9 cellular contexts compared by ENCODE assay signal in genomic region chr14:50342211-50343080, GRCh38. TPM values are rescaled to one million over a fixed set of nuclear protein-coding genes. Genes with fewer than 3 reads are reported as not detected.
DNase-seq lines count a peak whose midpoint lies in the region; ATAC-seq and TF ChIP-seq lines count a peak whose summit lies in the region.
"Had no signal": no experiment of that assay in that cellular context is flagged by ENCODE, and none has a peak within 500 bp of the region (broad histone marks: within the 10 kb centered on the region; RNA-seq: fewer than 3 reads in every experiment).

No MANE protein-coding gene starts in this region.

- peak; percentile 49 for ATAC-seq in GM19328 (IDR thresholded peaks at IDR 0.05; ENCODE audit: unreplicated experiment)
- peak; percentile 84 for ATAC-seq in upper lobe of right lung
- no peak for ATAC-seq in GM18498 (IDR thresholded peaks at IDR 0.05; ENCODE audit: unreplicated experiment)

- no peak for TF ChIP-seq POLR2A in esophagus muscularis mucosa (IDR thresholded peaks at IDR 0.05; ENCODE audit: low read depth)

- H3K27ac ChIP-seq in esophagus muscularis mucosa (replicated peaks in 1 of 4) (peak overlapping the region; percentile 64 to 74 (median 70)), upper lobe of right lung (peak overlapping the region; percentile 55)

- TF ChIP-seq EP300 in esophagus muscularis mucosa (IDR thresholded peaks at IDR 0.05): no peak

- WGBS in esophagus muscularis mucosa: 4% methylated on average over 8 of the region's 8 CpGs

- H3K4me3 ChIP-seq in esophagus muscularis mucosa (peak overlapping the region; percentile 22 to 47 (median 43)), mucosa of stomach (ENCODE audit: low read length) (no peak overlapping the region), upper lobe of right lung (peak overlapping the region; percentile 35)
- H3K4me3 ChIP-seq: HAP-1 had no signal

- H3K9me3 ChIP-seq in esophagus muscularis mucosa: no peaks in the 10 kb centered on the region
- no peaks in the 10 kb centered on the region for H3K9me3 ChIP-seq in mucosa of stomach (ENCODE audit: control insufficient read depth, low read length)
- H3K9me3 ChIP-seq in upper lobe of right lung: no peaks in the 10 kb centered on the region
- H3K9me3 ChIP-seq: HAP-1 had no signal

- H3K4me1 ChIP-seq in esophagus muscularis mucosa (peaks cover 21 to 52% (median 51%) of the 10 kb centered on the region in 4 donors), mucosa of stomach (ENCODE audit: control insufficient read depth, insufficient read depth, low read length) (peaks cover 24% of the 10 kb centered on the region), upper lobe of right lung (peaks cover 10% of the 10 kb centered on the region)
- H3K4me1 ChIP-seq: HAP-1 had no signal

- TF ChIP-seq CTCF in esophagus muscularis mucosa (IDR thresholded peaks at IDR 0.05): peak; percentile 21 to 47 (median 43)
- peak; percentile 40 for TF ChIP-seq CTCF in upper lobe of right lung (IDR thresholded peaks at IDR 0.05)

- DNase-seq in AG20443 (ENCODE audit: low spot score) (peak; percentile 87), NCI-H2029 (lab: John Stamatoyannopoulos, UW) (peak; percentile 55), esophagus muscularis mucosa (ENCODE audit: extremely low spot score) (peak; percentile 90), upper lobe of right lung (no peak)
- DNase-seq in activated CD4-positive, alpha-beta T cell treated with anti-CD3 and anti-CD28 coated beads, Interleukin-2, amount 50 U/mL, for 1 hour: peak; percentile 22

- H3K9ac ChIP-seq in mucosa of stomach (ENCODE audit: low read length): peak overlapping the region; percentile 6

- H3K36me3 ChIP-seq in esophagus muscularis mucosa (peaks cover 0 to 11% (median 3%) of the 10 kb centered on the region in 4 donors), mucosa of stomach (ENCODE audit: control insufficient read depth, insufficient read depth, low read length) (no peaks in the 10 kb centered on the region), upper lobe of right lung (peaks cover 8% of the 10 kb centered on the region)
- H3K36me3 ChIP-seq: HAP-1 had no signal

- intact Hi-C loops in esophagus muscularis mucosa (cut with DNase I): loop anchor here (10.0 kb wide), 1 partner anchor 52 kb away; the partner anchor contains the start of gene CDKL1
- intact Hi-C loops in upper lobe of right lung (cut with DNase I): no loop called here

- H3K27me3 ChIP-seq in esophagus muscularis mucosa (no peaks in the 10 kb centered on the region), mucosa of stomach (ENCODE audit: control insufficient read depth, insufficient read depth, low read length) (no peaks in the 10 kb centered on the region), upper lobe of right lung (no peaks in the 10 kb centered on the region)

RNA-seq across cellular contexts. Expression of gene DMAC2L, which starts 30.3 kb away (rescaled TPM):
- total RNA-seq in esophagus muscularis mucosa (10 to 100 TPM in 3 of 4 donors, 1 to 10 TPM in 1; 9.9 to 33.6 (median 14.6) TPM), upper lobe of right lung (16.0 TPM)

RNA-seq across cellular contexts. Expression of gene L2HGDH, which starts 30.4 kb away (rescaled TPM):
- total RNA-seq in esophagus muscularis mucosa: 10 to 100 TPM in 1 of 4 donors, 1 to 10 TPM in 3; 4.0 to 12.2 (median 7.7) TPM
- total RNA-seq in upper lobe of right lung: 4.5 TPM

RNA-seq across cellular contexts. Expression of gene CDKL1, which starts 54.2 kb away (rescaled TPM):
- total RNA-seq in esophagus muscularis mucosa (10 to 100 TPM; 11.2 to 17.7 (median 12.3) TPM), upper lobe of right lung (20.7 TPM)
